In genomic region chr3:194333212-194333980, GRCh38 we compare ENCODE assay signal across 8 cellular contexts. TPM values are rescaled to one million over a fixed set of nuclear protein-coding genes. Genes with fewer than 3 reads are reported as not detected.
DNase-seq lines count a peak whose midpoint lies in the region; ATAC-seq and TF ChIP-seq lines count a peak whose summit lies in the region.

No MANE protein-coding gene starts in this region.

- H3K9me3 ChIP-seq in A673 (ENCODE audit: low read depth, low read length, poor library complexity, severe bottlenecking): no peaks in the 10 kb centered on the region
- H3K9me3 ChIP-seq in effector memory CD4-positive, alpha-beta T cell (ENCODE audit: control insufficient read depth, low read length): no peaks in the 10 kb centered on the region

- H3K27ac ChIP-seq in A673 (ENCODE audit: low read depth, low read length, poor library complexity, severe bottlenecking): peak overlapping the region; percentile 21
- H3K27ac ChIP-seq in effector memory CD4-positive, alpha-beta T cell (ENCODE audit: insufficient read depth, low read length, poor library complexity, severe bottlenecking): no peak overlapping the region

- ATAC-seq in HG03457 (IDR thresholded peaks at IDR 0.05; ENCODE audit: unreplicated experiment): peak; percentile 82

- no TSS peak for BruUV-seq in A673 (replicated peaks; lab: Mats Ljungman, UMichigan)

- H3K36me3 ChIP-seq in A673 (ENCODE audit: insufficient read depth, low read length, poor library complexity, severe bottlenecking): no peaks in the 10 kb centered on the region
- H3K36me3 ChIP-seq in effector memory CD4-positive, alpha-beta T cell (ENCODE audit: control insufficient read depth, insufficient read depth, low read length): no peaks in the 10 kb centered on the region

- no peaks in the 10 kb centered on the region for H3K27me3 ChIP-seq in A673 (replicated peaks; ENCODE audit: insufficient read depth, low read depth, low read length, poor library complexity)
- H3K27me3 ChIP-seq in effector memory CD4-positive, alpha-beta T cell (replicated peaks; ENCODE audit: control insufficient read depth, insufficient read depth, low read length, poor library complexity, severe bottlenecking): peaks cover 9% of the 10 kb centered on the region

- intact Hi-C loops in A673 (cut with micrococcal nuclease; ENCODE audit: unreplicated experiment): loop anchor here (10.0 kb wide), 2 partner anchors 301 to 931 kb away; partner anchors contain the start of gene TMEM44

- TF ChIP-seq CTCF in A673 (conservative IDR thresholded peaks at IDR 0.05; ENCODE audit: low read depth, low read length): peak; percentile 98

- peaks cover 20% of the 10 kb centered on the region for H3K4me1 ChIP-seq in A673 (ENCODE audit: insufficient read depth, low read length, poor library complexity, severe bottlenecking)
- H3K4me1 ChIP-seq in effector memory CD4-positive, alpha-beta T cell (ENCODE audit: control insufficient read depth, insufficient read depth, low read length, poor library complexity, severe bottlenecking): no peaks in the 10 kb centered on the region

- DNase-seq in A673 (ENCODE audit: low spot score) (peak; percentile 93), GM19240 (ENCODE audit: insufficient read length, low spot score) (peak; percentile 65), middle frontal gyrus (ENCODE audit: extremely low spot score, low spot score) (peak; percentile 67), DMS53 (lab: John Stamatoyannopoulos, UW) (no peak)
- DNase-seq in activated CD4-positive, alpha-beta T cell treated with anti-CD3 and anti-CD28 coated beads for 48 hours: peak; percentile 92
- peak; percentile 69 to 78 (median 70) for DNase-seq in effector memory CD4-positive, alpha-beta T cell
- DNase-seq in stimulated activated CD8-positive, alpha-beta memory T cell treated with anti-CD3 and anti-CD28 coated beads, Interleukin-2, amount 100 ng/mL, for 48 hours (ENCODE audit: low read depth in 2 of 2): peak; percentile 83 to 88

- peak overlapping the region; percentile 57 for H3K4me3 ChIP-seq in A673 (ENCODE audit: low read depth, low read length, poor library complexity, severe bottlenecking)
- peak overlapping the region; percentile 38 for H3K4me3 ChIP-seq in effector memory CD4-positive, alpha-beta T cell (ENCODE audit: insufficient read depth, low read depth, low read length, poor library complexity, severe bottlenecking)

- POLR2A ChIA-PET in A673 (lab: Charles Lee; ENCODE audit: low non-redundant PET): no interaction called here

- CTCF ChIA-PET in A673 (lab: Charles Lee): interaction anchor here (0.5 to 1.5 kb wide), 6 partner anchors 9 to 553 kb away, joined by 3 to 9 read pairs (median 4); no protein-coding TSS in a partner anchor

RNA-seq across cellular contexts. Expression of gene CPN2, which starts 17.7 kb away (rescaled TPM):
- total RNA-seq in A673 (2021): not detected in 2 replicates

RNA-seq across cellular contexts. Expression of gene LRRC15, which starts 36.1 kb away (rescaled TPM):
- not detected in 2 replicates for total RNA-seq in A673 (2021)
